ENCODE assay signal across 8 cellular contexts in genomic region chr1:84620720-84621313, GRCh38. TPM values are rescaled to one million over a fixed set of nuclear protein-coding genes. Genes with fewer than 3 reads are reported as not detected.
A peak's percentile ranks its signal among the peaks of the same experiment; 100 is the strongest.
DNase-seq lines count a peak whose midpoint lies in the region; ATAC-seq and TF ChIP-seq lines count a peak whose summit lies in the region.

No MANE protein-coding gene starts in this region.

- H3K27me3 Mint-ChIP-seq in nephron progenitor cell (ENCODE audit: low read depth, poor library complexity): peaks cover 10% of the 10 kb centered on the region
- no peaks in the 10 kb centered on the region for H3K27me3 Mint-ChIP-seq in stimulated activated naive CD8-positive, alpha-beta T cell treated with anti-CD3 and anti-CD28 coated beads, Interleukin-15, amount 100 ng/mL, for 72 hours

- H3K27ac Mint-ChIP-seq in nephron progenitor cell: no peak overlapping the region
- H3K27ac Mint-ChIP-seq in stimulated activated naive CD8-positive, alpha-beta T cell treated with anti-CD3 and anti-CD28 coated beads, Interleukin-15, amount 100 ng/mL, for 72 hours: peak overlapping the region; percentile 90 to 96

- DNase-seq in DMS53 treated with DMSO at 0.1 percent for 48 hours (lab: John Stamatoyannopoulos, UW; ENCODE audit: unreplicated experiment) (peak; percentile 80), KBM-7 (peak; percentile 89), Panc1 (ENCODE audit: low read depth, low spot score) (no peak), fibroblast of the conjunctiva (ENCODE audit: low read depth) (peak; percentile 55), nephron progenitor cell (peak; percentile 89)
- DNase-seq in activated T-helper 1 cell treated with anti-CD3 and anti-CD28 coated beads, Interleukin-2, amount 50 U/mL, for 16 hours (ENCODE audit: low read depth in 1 of 2, low spot score in 1 of 2): peak; percentile 56 to 70
- peak; percentile 85 to 90 for DNase-seq in stimulated activated naive CD8-positive, alpha-beta T cell treated with anti-CD3 and anti-CD28 coated beads, Interleukin-15, amount 100 ng/mL, for 72 hours

- peak overlapping the region; percentile 80 for H3K27ac ChIP-seq in Panc1 (ENCODE audit: low read length)

- no peaks in the 10 kb centered on the region for H3K27me3 ChIP-seq in Panc1 (ENCODE audit: control insufficient read depth, insufficient read depth, low read length)

- POLR2A ChIA-PET in Panc1 (lab: Charles Lee): interaction anchor here (1.0 kb wide), 1 partner anchor 457 kb away, joined by 3 read pairs; no protein-coding TSS in a partner anchor

- H3K4me3 ChIP-seq in Panc1 (ENCODE audit: low read depth in 2 of 2, low read length in 2 of 2): peak overlapping the region; percentile 56 to 61

- H3K9me3 Mint-ChIP-seq in nephron progenitor cell: peaks cover 5% of the 10 kb centered on the region
- no peaks in the 10 kb centered on the region for H3K9me3 Mint-ChIP-seq in stimulated activated naive CD8-positive, alpha-beta T cell treated with anti-CD3 and anti-CD28 coated beads, Interleukin-15, amount 100 ng/mL, for 72 hours

- no peaks in the 10 kb centered on the region for H3K9me3 ChIP-seq in Panc1 (ENCODE audit: control insufficient read depth, insufficient read depth, low read depth, low read length)

- intact Hi-C loops in Panc1 (cut with micrococcal nuclease; ENCODE audit: unreplicated experiment): loop anchor here (1.0 to 10.0 kb wide), 2 partner anchors 17 to 314 kb away; no protein-coding TSS in a partner anchor

- H3K4me1 Mint-ChIP-seq in nephron progenitor cell: peaks cover 29% of the 10 kb centered on the region
- H3K4me1 Mint-ChIP-seq in stimulated activated naive CD8-positive, alpha-beta T cell treated with anti-CD3 and anti-CD28 coated beads, Interleukin-15, amount 100 ng/mL, for 72 hours: peaks cover 31% of the 10 kb centered on the region

- no TSS peak for BruUV-seq in Panc1 (replicated peaks; lab: Mats Ljungman, UMichigan)

- TF ChIP-seq CTCF in Panc1 (IDR thresholded peaks at IDR 0.05): peak; percentile 100
- peak; percentile 98 for TF ChIP-seq CTCF in nephron progenitor cell (IDR thresholded peaks at IDR 0.05)

- CTCF ChIA-PET in Panc1 (lab: Charles Lee): interaction anchor here (0.5 to 1.2 kb wide), 16 partner anchors 12 to 458 kb away, joined by 3 to 7 read pairs (median 4); partner anchors contain the start of genes GNG5 and SPATA1

- no peaks in the 10 kb centered on the region for H3K36me3 Mint-ChIP-seq in nephron progenitor cell (ENCODE audit: low read depth)

- peaks cover 9% of the 10 kb centered on the region; the same call in 1 of the 2 replicates for H3K4me1 ChIP-seq in Panc1 (ENCODE audit: control insufficient read depth, insufficient read depth, low read length)

- H3K4me3 Mint-ChIP-seq in nephron progenitor cell: peak overlapping the region; percentile 86
- peak overlapping the region; percentile 87 to 94 for H3K4me3 Mint-ChIP-seq in stimulated activated naive CD8-positive, alpha-beta T cell treated with anti-CD3 and anti-CD28 coated beads, Interleukin-15, amount 100 ng/mL, for 72 hours

- peak; percentile 96 for ATAC-seq in GM21723 (IDR thresholded peaks at IDR 0.05; ENCODE audit: unreplicated experiment)
- ATAC-seq in Panc1: peak; percentile 97
- peak; percentile 94 for ATAC-seq in stimulated activated naive CD8-positive, alpha-beta T cell treated with anti-CD3 and anti-CD28 coated beads, Interleukin-15, amount 100 ng/mL, for 72 hours

- H3K36me3 ChIP-seq in Panc1 (ENCODE audit: control insufficient read depth, insufficient read depth, low read length): no peaks in the 10 kb centered on the region

- in situ Hi-C loops in KBM-7 (cut with MboI; ENCODE audit: low pct_unique_long_range_greater_than_20kb, low sequenced_read_pairs) (loop anchor here (25.0 kb wide), 4 partner anchors 184 to 709 kb away; partner anchors contain the start of gene PRKACB), Panc1 (cut with HindIII; ENCODE audit: low pct_unique_long_range_greater_than_20kb, low sequenced_read_pairs) (loop anchor here (25.0 kb wide), 1 partner anchor 709 kb away; no protein-coding TSS in a partner anchor)

RNA-seq across cellular contexts. Expression of gene CTBS, which starts 46.6 kb away (rescaled TPM):
- total RNA-seq in Panc1 (2021; ENCODE audit: unreplicated experiment): 47.7 TPM
- 35.4 TPM for polyA plus RNA-seq in Panc1 (2012; ENCODE audit: insufficient read length)
